Comparison of ENCODE assay signal across 9 cellular contexts in the genomic region with DNA sequence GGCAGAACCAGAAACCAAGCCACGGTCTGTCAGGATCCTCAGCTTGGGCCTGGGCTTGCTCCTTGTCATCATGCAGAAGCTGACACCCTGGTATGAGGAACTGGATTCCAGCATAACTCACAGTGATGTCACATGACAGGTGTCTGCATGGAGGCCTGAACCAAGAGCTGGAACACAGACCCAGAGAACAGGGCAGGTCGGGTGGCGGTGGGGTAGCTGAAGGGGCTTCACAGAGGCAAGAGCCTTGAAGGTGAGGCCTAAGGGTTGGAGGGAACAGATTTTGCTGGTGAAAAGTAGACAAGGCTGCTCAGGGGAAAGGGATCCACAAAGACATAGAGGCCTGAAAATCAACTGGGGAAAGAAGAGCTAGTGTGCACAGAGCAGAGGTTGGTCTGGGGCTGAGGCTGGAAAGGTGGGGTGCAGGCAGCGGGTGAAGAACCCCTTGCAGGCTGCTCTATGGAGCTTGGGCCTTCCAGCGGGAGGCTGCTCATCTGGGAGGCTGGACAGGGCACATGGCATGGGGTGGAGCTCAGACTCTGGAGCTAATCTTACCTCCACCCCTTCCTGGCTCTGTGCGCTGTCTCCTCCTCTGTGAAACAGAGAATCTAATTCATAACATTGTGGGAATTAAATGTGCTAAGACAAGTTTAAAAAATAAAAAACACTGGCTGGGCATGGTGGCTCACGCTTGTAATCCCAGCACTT. TPM values are rescaled to one million over a fixed set of nuclear protein-coding genes. Genes with fewer than 3 reads are reported as not detected.
DNase-seq lines count a peak whose midpoint lies in the region; ATAC-seq and TF ChIP-seq lines count a peak whose summit lies in the region.
"Had no signal": no experiment of that assay in that cellular context is flagged by ENCODE, and none has a peak within 500 bp of the region (broad histone marks: within the 10 kb centered on the region; RNA-seq: fewer than 3 reads in every experiment).

No MANE protein-coding gene starts in this region.

- H3K9ac ChIP-seq in HCT116 (ENCODE audit: low read length), result no peak overlapping the region

- H3K27me3 ChIP-seq in HCT116 (ENCODE audit: insufficient read depth, low read length) (no peaks in the 10 kb centered on the region), RWPE2 (ENCODE audit: insufficient read depth, poor library complexity, severe bottlenecking) (no peaks in the 10 kb centered on the region)

- no peaks in the 10 kb centered on the region for H4K20me1 ChIP-seq in HCT116 (ENCODE audit: insufficient read depth)

- H3K4me3 ChIP-seq in HCT116 (replicated peaks in 1 of 2; ENCODE audit: low read depth in 1 of 2, low read length in 2 of 2) (no peak overlapping the region), RWPE2 (ENCODE audit: severe bottlenecking) (no peak overlapping the region), foreskin fibroblast (ENCODE audit: low read depth in 1 of 2, low read length in 2 of 2) (no peak overlapping the region)
- H3K4me3 ChIP-seq: skin epidermis had no signal

- CTCF ChIA-PET in HCT116 (lab: Charles Lee), result interaction anchor here (0.9 to 2.7 kb wide), 3 partner anchors 41 to 104 kb away, joined by 3 to 11 read pairs (median 3); no protein-coding TSS in a partner anchor

- POLR2A ChIA-PET in HCT116 (lab: Charles Lee), result interaction anchor here (1.0 to 1.2 kb wide), 2 partner anchors 9 to 19 kb away, joined by 3 read pairs; no protein-coding TSS in a partner anchor

- intact Hi-C loops in HCT116 (cut with micrococcal nuclease) (no loop called here), left cardiac atrium (cut with DNase I) (loop anchor here in 1 of 2 donors (5.0 kb wide), 1 partner anchor 54 kb away; no protein-coding TSS in a partner anchor)

- no peak for DNase-seq in HCT116 (ENCODE audit: low read depth, low spot score)
- no peak for DNase-seq in RWPE2 (ENCODE audit: low spot score)
- DNase-seq in left cardiac atrium, result peak; percentile 46
- DNase-seq in pons (ENCODE audit: low spot score), result peak; percentile 46
- no peak for DNase-seq in foreskin fibroblast
- no peak for DNase-seq in cerebellar cortex (ENCODE audit: low spot score)
- DNase-seq in activated CD4-positive, alpha-beta T cell treated with anti-CD3 and anti-CD28 coated beads for 48 hours, result no peak

- H3K36me3 ChIP-seq in HCT116 (ENCODE audit: control insufficient read depth in 1 of 2, insufficient read depth in 2 of 2, low read length in 2 of 2), result no peaks in the 10 kb centered on the region
- H3K36me3 ChIP-seq in RWPE2 (ENCODE audit: low read depth), result no peaks in the 10 kb centered on the region

- peaks cover 15 to 34% of the 10 kb centered on the region in 2 experiments for H3K4me1 ChIP-seq in HCT116 (ENCODE audit: control insufficient read depth in 1 of 2, insufficient read depth in 2 of 2, low read length in 2 of 2)
- no peaks in the 10 kb centered on the region for H3K4me1 ChIP-seq in RWPE2 (ENCODE audit: insufficient read depth, poor library complexity, severe bottlenecking)

- peak overlapping the region; percentile 28 for H2AFZ ChIP-seq in HCT116 (ENCODE audit: low read depth, low read length, poor library complexity, severe bottlenecking)

- TF ChIP-seq CTCF in HCT116 (IDR thresholded peaks at IDR 0.05 in 2 of 3, conservative IDR thresholded peaks at IDR 0.05 in 1 of 3; ENCODE audit: borderline replicate concordance in 1 of 3, insufficient read depth in 1 of 3, low read depth in 2 of 3, low read length in 2 of 3) (no peak), RWPE2 (IDR thresholded peaks at IDR 0.05; ENCODE audit: poor library complexity, severe bottlenecking) (no peak), foreskin fibroblast (IDR thresholded peaks at IDR 0.05; ENCODE audit: low read depth, low read length) (no peak)

- H3K9me3 ChIP-seq in HCT116 (ENCODE audit: control insufficient read depth in 1 of 2, insufficient read depth in 1 of 2, low read depth in 1 of 2, low read length in 2 of 2) (no peaks in the 10 kb centered on the region), RWPE2 (ENCODE audit: severe bottlenecking) (no peaks in the 10 kb centered on the region)

- ATAC-seq in HCT116 (peak; percentile 45; the same call in 1 of the 2 replicates), RWPE2 (ENCODE audit: low read depth) (0 out of 3 replicates have a peak, but pooled peaks have one; percentile 23), left cardiac atrium (peak; percentile 55 to 76), HG03135 (IDR thresholded peaks at IDR 0.05; ENCODE audit: unreplicated experiment) (no peak)

- no peak for TF ChIP-seq POLR2A in HCT116 (IDR thresholded peaks at IDR 0.05; ENCODE audit: borderline replicate concordance, extremely low read depth, insufficient read depth, insufficient read length)

- H3K27ac ChIP-seq in HCT116 (ENCODE audit: low read depth, low read length) (no peak overlapping the region), RWPE2 (ENCODE audit: poor library complexity, severe bottlenecking) (no peak overlapping the region)

- H3K9me2 ChIP-seq in HCT116 (ENCODE audit: insufficient read depth), result no peaks in the 10 kb centered on the region

- peak overlapping the region; percentile 28 for H3K4me2 ChIP-seq in HCT116 (ENCODE audit: low read length)

- no peaks in the 10 kb centered on the region for H3K79me2 ChIP-seq in HCT116 (ENCODE audit: insufficient read depth, low read length)

- TF ChIP-seq RAD21 in HCT116 (IDR thresholded peaks at IDR 0.05; ENCODE audit: low read depth), result no peak

- RAD21 ChIA-PET in HCT116 (lab: Charles Lee; ENCODE audit: low non-redundant PET in 1 of 2, low total read pairs in 2 of 2, uncharacterized antibody in 2 of 2, unreplicated experiment in 2 of 2), result interaction anchor here (0.6 to 3.1 kb wide), 3 partner anchors 101 to 942 kb away, joined by 3 to 9 read pairs (median 3); no protein-coding TSS in a partner anchor

- no TSS peak for BruUV-seq in HCT116 (replicated peaks; lab: Mats Ljungman, UMichigan)

TF ChIP-seq in HCT116, 20 proteins besides CTCF, POLR2A, EP300 and RAD21:
- TF ChIP-seq CEBPB (IDR thresholded peaks at IDR 0.05; ENCODE audit: low read depth) (no peak), POLR2AphosphoS5 (IDR thresholded peaks at IDR 0.05; ENCODE audit: low read depth, low read length) (no peak), ZFX (IDR thresholded peaks at IDR 0.05) (no peak), SIN3A (IDR thresholded peaks at IDR 0.05; ENCODE audit: low read depth) (peak; percentile 73), SRF (IDR thresholded peaks at IDR 0.05; ENCODE audit: low read depth) (no peak), ZNF274 (IDR thresholded peaks at IDR 0.05; ENCODE audit: low read depth, low read length) (no peak), MAX (IDR thresholded peaks at IDR 0.05) (peak; percentile 42; the same call in 1 of the 2 replicates), FOSL1 (IDR thresholded peaks at IDR 0.05; ENCODE audit: low read depth) (no peak), CBX3 (IDR thresholded peaks at IDR 0.05; ENCODE audit: low read depth) (no peak)
- TF ChIP-seq, protein P1, sequence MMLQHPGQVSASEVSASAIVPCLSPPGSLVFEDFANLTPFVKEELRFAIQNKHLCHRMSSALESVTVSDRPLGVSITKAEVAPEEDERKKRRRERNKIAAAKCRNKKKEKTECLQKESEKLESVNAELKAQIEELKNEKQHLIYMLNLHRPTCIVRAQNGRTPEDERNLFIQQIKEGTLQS (IDR thresholded peaks at IDR 0.05), result no peak

RNA-seq across cellular contexts. Expression of gene RPS3, which starts 18.4 kb away (rescaled TPM):
- total RNA-seq in HCT116 (2021; ENCODE audit: unreplicated experiment) (4,109 TPM), left cardiac atrium (1,000 to 10,000 TPM; 1,106 to 1,117 TPM)
- polyA plus RNA-seq in HCT116 (2012), result 4,885 and 4,997 TPM in 2 replicates

RNA-seq across cellular contexts. Expression of gene ARRB1, which starts 29.4 kb away (rescaled TPM):
- total RNA-seq in HCT116 (2021; ENCODE audit: unreplicated experiment) (24.2 TPM), left cardiac atrium (10 to 100 TPM; 28.4 to 39.4 TPM)
- polyA plus RNA-seq in HCT116 (2012), result 12.0 and 12.9 TPM in 2 replicates

RNA-seq across cellular contexts. Expression of gene KLHL35, which starts 52.1 kb away (rescaled TPM):
- total RNA-seq in HCT116 (2021; ENCODE audit: unreplicated experiment), result 1.7 TPM
- polyA plus RNA-seq in HCT116 (2012), result 2.9 and 4.4 TPM in 2 replicates
- total RNA-seq in left cardiac atrium, result 1 to 10 TPM; 1.1 to 1.2 TPM

Comparison
In these comparisons a context has a peak if more than half of its experiments do, and no peak if none do; other contexts are left out.
1. DNase-seq: peak in left cardiac atrium (single experiment) and pons (single experiment); none in HCT116 (single experiment), RWPE2 (single experiment), foreskin fibroblast (0 of 2), cerebellar cortex (single experiment) and activated CD4-positive, alpha-beta T cell treated with anti-CD3 and anti-CD28 coated beads for 48 hours (single experiment).